Comparison of ENCODE assay signal across 6 cellular contexts in genomic region chr14:62792578-62792977, GRCh38.
"Had no signal": no experiment of that assay in that cellular context is flagged by ENCODE, and none has a peak within 500 bp of the region (broad histone marks: within the 10 kb centered on the region; RNA-seq: fewer than 3 reads in every experiment).

No MANE protein-coding gene starts in this region.

- H3K27ac ChIP-seq: HL-60, KMS-11 had no signal

- DNase-seq: Karpas-422, KBM-7, KG1 had no signal

- H3K9ac ChIP-seq: KMS-11 had no signal

- H3K4me3 ChIP-seq: K562 had no signal

- H3K4me2 ChIP-seq: KMS-11 had no signal

- FAIRE-seq: K562 had no signal

- ATAC-seq: K562 had no signal
